14 cellular contexts compared by ENCODE assay signal in the genomic region with DNA sequence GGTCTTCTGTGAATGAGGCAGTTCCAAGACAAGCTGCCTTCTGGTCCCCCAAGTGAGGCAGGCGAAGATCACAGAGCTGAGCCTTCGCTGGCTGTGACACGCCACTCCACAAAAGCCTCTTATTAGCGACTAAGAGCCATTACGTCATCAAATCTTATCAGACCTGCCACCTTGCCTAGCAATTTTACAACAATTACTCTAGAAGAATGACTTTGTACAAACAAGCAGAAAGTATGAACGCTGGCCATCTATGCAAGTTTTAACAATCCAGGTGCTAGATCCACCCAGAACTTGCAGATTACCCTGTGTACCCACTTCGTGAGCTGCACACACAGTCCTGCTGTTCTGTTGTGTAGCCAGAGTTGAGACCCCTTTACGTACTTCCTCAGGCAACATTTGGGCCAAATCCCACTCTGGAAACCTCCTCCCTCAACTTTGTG. TPM values are rescaled to one million over a fixed set of nuclear protein-coding genes. Genes with fewer than 3 reads are reported as not detected.
DNase-seq lines count a peak whose midpoint lies in the region; ATAC-seq lines count a peak whose summit lies in the region.
"Had no signal": no experiment of that assay in that cellular context is flagged by ENCODE, and none has a peak within 500 bp of the region (broad histone marks: within the 10 kb centered on the region; RNA-seq: fewer than 3 reads in every experiment).

No MANE protein-coding gene starts in this region.

- H3K4me3 ChIP-seq in CD4-positive, alpha-beta memory T cell (ENCODE audit: low read length in 2 of 2), result no peak overlapping the region
- H3K4me3 ChIP-seq in naive thymus-derived CD4-positive, alpha-beta T cell (ENCODE audit: low read length), result no peak overlapping the region
- H3K4me3 ChIP-seq: uterus had no signal

- H3K36me3 ChIP-seq in CD4-positive, alpha-beta memory T cell (ENCODE audit: insufficient read depth, low read length), result no peaks in the 10 kb centered on the region
- no peaks in the 10 kb centered on the region for H3K36me3 ChIP-seq in naive thymus-derived CD4-positive, alpha-beta T cell (ENCODE audit: control insufficient read depth in 2 of 3, insufficient read depth in 3 of 3, low read length in 3 of 3)
- H3K36me3 ChIP-seq: uterus had no signal

- H3K4me1 Mint-ChIP-seq in CD4-positive, alpha-beta memory T cell, result peaks cover 43 to 80% (median 63%) of the 10 kb centered on the region in 4 donors
- peaks cover 61% of the 10 kb centered on the region for H3K4me1 Mint-ChIP-seq in activated naive CD8-positive, alpha-beta T cell treated with anti-CD3 and anti-CD28 coated beads for 36 hours
- peaks cover 38 to 77% (median 70%) of the 10 kb centered on the region in 7 donors for H3K4me1 Mint-ChIP-seq in naive thymus-derived CD4-positive, alpha-beta T cell

- H3K27ac Mint-ChIP-seq in CD4-positive, alpha-beta memory T cell, result peak overlapping the region; percentile 94 to 99 (median 98)
- peak overlapping the region; percentile 86 for H3K27ac Mint-ChIP-seq in activated naive CD8-positive, alpha-beta T cell treated with anti-CD3 and anti-CD28 coated beads for 36 hours
- peak overlapping the region; percentile 87 to 100 (median 96) for H3K27ac Mint-ChIP-seq in naive thymus-derived CD4-positive, alpha-beta T cell

- H3K4me3 Mint-ChIP-seq in CD4-positive, alpha-beta memory T cell, result peak overlapping the region in 7 of 8 donors; percentile 32 to 94 (median 87)
- H3K4me3 Mint-ChIP-seq in activated naive CD8-positive, alpha-beta T cell treated with anti-CD3 and anti-CD28 coated beads for 36 hours, result no peak overlapping the region
- H3K4me3 Mint-ChIP-seq in naive thymus-derived CD4-positive, alpha-beta T cell, result peak overlapping the region in 5 of 10 donors; percentile 24 to 84 (median 55)

- H3K27ac ChIP-seq in CD4-positive, alpha-beta memory T cell (ENCODE audit: low read depth, low read length), result peak overlapping the region; percentile 89
- H3K27ac ChIP-seq in naive thymus-derived CD4-positive, alpha-beta T cell (ENCODE audit: low read depth, low read length), result peak overlapping the region; percentile 79
- H3K27ac ChIP-seq: foreskin keratinocyte, uterus had no signal

- intact Hi-C loops in CD4-positive, alpha-beta memory T cell (cut with micrococcal nuclease), result no loop called here
- intact Hi-C loops in naive thymus-derived CD4-positive, alpha-beta T cell (cut with micrococcal nuclease), result loop anchor here (2.0 to 10.0 kb wide), 3 partner anchors 77 to 252 kb away; a partner anchor contains a TSS

- peaks cover 0 to 7% (median 0%) of the 10 kb centered on the region in 8 donors for H3K9me3 Mint-ChIP-seq in CD4-positive, alpha-beta memory T cell
- H3K9me3 Mint-ChIP-seq in activated naive CD8-positive, alpha-beta T cell treated with anti-CD3 and anti-CD28 coated beads for 36 hours, result no peaks in the 10 kb centered on the region
- peaks cover 0 to 6% (median 0%) of the 10 kb centered on the region in 11 donors for H3K9me3 Mint-ChIP-seq in naive thymus-derived CD4-positive, alpha-beta T cell

- CTCF ChIA-PET in CD4-positive, alpha-beta memory T cell (lab: Charles Lee; ENCODE audit: partially characterized antibody), result interaction anchor here (0.7 to 16.3 kb wide), 14 partner anchors 5 to 124 kb away, joined by 3 to 798 read pairs (median 14); a partner anchor contains a TSS
- CTCF ChIA-PET in naive thymus-derived CD4-positive, alpha-beta T cell (lab: Charles Lee), result interaction anchor here (0.6 to 8.7 kb wide), 13 partner anchors 7 to 112 kb away, joined by 3 to 289 read pairs (median 10); a partner anchor contains a TSS

- peaks cover 0 to 1% of the 10 kb centered on the region in 2 donors for H3K27me3 Mint-ChIP-seq in CD4-positive, alpha-beta memory T cell
- no peaks in the 10 kb centered on the region for H3K27me3 Mint-ChIP-seq in activated naive CD8-positive, alpha-beta T cell treated with anti-CD3 and anti-CD28 coated beads for 36 hours
- peaks cover 0 to 2% (median 0%) of the 10 kb centered on the region in 5 donors for H3K27me3 Mint-ChIP-seq in naive thymus-derived CD4-positive, alpha-beta T cell

- peaks cover 0 to 10% of the 10 kb centered on the region in 2 donors for H3K36me3 Mint-ChIP-seq in CD4-positive, alpha-beta memory T cell
- no peaks in the 10 kb centered on the region for H3K36me3 Mint-ChIP-seq in activated naive CD8-positive, alpha-beta T cell treated with anti-CD3 and anti-CD28 coated beads for 36 hours
- peaks cover 0 to 14% (median 0%) of the 10 kb centered on the region in 5 donors for H3K36me3 Mint-ChIP-seq in naive thymus-derived CD4-positive, alpha-beta T cell

- ATAC-seq in naive thymus-derived CD4-positive, alpha-beta T cell, result no peak
- no peak for ATAC-seq in GM21576 (IDR thresholded peaks at IDR 0.05; ENCODE audit: unreplicated experiment)
- ATAC-seq: foreskin keratinocyte had no signal

- no peaks in the 10 kb centered on the region for H3K27me3 ChIP-seq in CD4-positive, alpha-beta memory T cell (ENCODE audit: insufficient read depth, low read length)
- H3K27me3 ChIP-seq in naive thymus-derived CD4-positive, alpha-beta T cell (ENCODE audit: control insufficient read depth in 2 of 2, insufficient read depth in 2 of 2, low read length in 2 of 2), result no peaks in the 10 kb centered on the region
- H3K27me3 ChIP-seq: foreskin keratinocyte, uterus had no signal

- DNase-seq in CD4-positive, alpha-beta memory T cell, result no peak
- peak; percentile 5 for DNase-seq in MV-4-11 (lab: John Stamatoyannopoulos, UW)
- DNase-seq in activated naive CD8-positive, alpha-beta T cell treated with anti-CD3 and anti-CD28 coated beads for 36 hours, result no peak
- no peak for DNase-seq in naive thymus-derived CD4-positive, alpha-beta T cell
- no peak for DNase-seq in HCEC 1CT
- DNase-seq in activated effector memory CD4-positive, alpha-beta T cell treated with anti-CD3 and anti-CD28 coated beads, Interleukin-2, amount 50 U/mL, for 16 hours, result no peak
- DNase-seq in RPMI8226, result no peak
- DNase-seq: Calu3, foreskin keratinocyte, MM.1S, NCI-H524, SK-N-SH, uterus had no signal

- POLR2A ChIA-PET in CD4-positive, alpha-beta memory T cell (lab: Charles Lee; ENCODE audit: partially characterized antibody), result interaction anchor here (1.7 to 18.0 kb wide), 13 partner anchors 7 to 483 kb away, joined by 5 to 587 read pairs (median 26); a partner anchor contains a TSS
- POLR2A ChIA-PET in naive thymus-derived CD4-positive, alpha-beta T cell (lab: Charles Lee), result interaction anchor here (0.6 to 7.3 kb wide), 15 partner anchors 7 to 122 kb away, joined by 3 to 132 read pairs (median 6); a partner anchor contains a TSS

- peaks cover 81% of the 10 kb centered on the region for H3K4me1 ChIP-seq in CD4-positive, alpha-beta memory T cell (ENCODE audit: insufficient read depth, low read length)
- peaks cover 50 to 51% of the 10 kb centered on the region in 2 donors for H3K4me1 ChIP-seq in naive thymus-derived CD4-positive, alpha-beta T cell (ENCODE audit: control insufficient read depth in 2 of 2, insufficient read depth in 2 of 2, low read length in 2 of 2)
- H3K4me1 ChIP-seq: uterus had no signal

- no peaks in the 10 kb centered on the region for H3K9me3 ChIP-seq in CD4-positive, alpha-beta memory T cell (ENCODE audit: control insufficient read depth in 1 of 2, low read length in 2 of 2)
- no peaks in the 10 kb centered on the region for H3K9me3 ChIP-seq in naive thymus-derived CD4-positive, alpha-beta T cell (ENCODE audit: control insufficient read depth in 2 of 3, low read length in 3 of 3)
- H3K9me3 ChIP-seq: SK-N-SH, uterus had no signal

RNA-seq across cellular contexts. Expression of a gene that starts 3.8 kb away (rescaled TPM):
- total RNA-seq in CD4-positive, alpha-beta memory T cell, result 100 to 1,000 TPM; 150 to 158 TPM
- polyA plus RNA-seq in CD4-positive, alpha-beta memory T cell, result 100 to 1,000 TPM; 411 to 591 TPM
- total RNA-seq in activated naive CD8-positive, alpha-beta T cell treated with anti-CD3 and anti-CD28 coated beads for 36 hours, result 10 to 100 TPM; 52.9 to 54.5 TPM
- total RNA-seq in naive thymus-derived CD4-positive, alpha-beta T cell, result 100 to 1,000 TPM in 2 of 5 experiments, 10 to 100 TPM in 3; 60.9 to 132 (median 92.3) TPM
- polyA plus RNA-seq in naive thymus-derived CD4-positive, alpha-beta T cell, result 100 to 1,000 TPM; 400 to 414 TPM

RNA-seq across cellular contexts. Expression of a gene that starts 26.1 kb away (rescaled TPM):
- total RNA-seq in CD4-positive, alpha-beta memory T cell, result 1 to 10 TPM in 1 of 2 experiments, under 1 TPM in 1; 0.19 to 1.0 TPM
- 1 to 10 TPM; 5.6 to 6.0 TPM for polyA plus RNA-seq in CD4-positive, alpha-beta memory T cell
- under 1 TPM; 0.36 to 0.93 TPM for total RNA-seq in activated naive CD8-positive, alpha-beta T cell treated with anti-CD3 and anti-CD28 coated beads for 36 hours
- 1 to 10 TPM in 1 of 5 experiments, under 1 TPM in 2, not detected in 2; 0.29 to 2.8 (median 0.40) TPM for total RNA-seq in naive thymus-derived CD4-positive, alpha-beta T cell
- polyA plus RNA-seq in naive thymus-derived CD4-positive, alpha-beta T cell, result 1 to 10 TPM; 5.5 to 6.0 TPM
- total RNA-seq: foreskin keratinocyte had no signal

RNA-seq across cellular contexts. Expression of a gene that starts 51.5 kb away (rescaled TPM):
- total RNA-seq in CD4-positive, alpha-beta memory T cell, result under 1 TPM; 0.17 to 0.30 TPM
- polyA plus RNA-seq in CD4-positive, alpha-beta memory T cell, result not detected
- total RNA-seq in activated naive CD8-positive, alpha-beta T cell treated with anti-CD3 and anti-CD28 coated beads for 36 hours, result under 1 TPM; 0.14 to 0.31 TPM
- under 1 TPM in 4 of 5 experiments, not detected in 1; 0.03 to 0.15 (median 0.07) TPM for total RNA-seq in naive thymus-derived CD4-positive, alpha-beta T cell
- not detected for polyA plus RNA-seq in naive thymus-derived CD4-positive, alpha-beta T cell
- total RNA-seq: Calu3, foreskin keratinocyte had no signal
- polyA plus RNA-seq: foreskin keratinocyte, SK-N-SH had no signal
